30 cellular contexts compared by ENCODE assay signal in genomic region chr5:116498478-116498877, GRCh38.
DNase-seq lines count a peak whose midpoint lies in the region; ATAC-seq, FAIRE-seq and TF ChIP-seq lines count a peak whose summit lies in the region.
"Had no signal": no experiment of that assay in that cellular context is flagged by ENCODE, and none has a peak within 500 bp of the region (broad histone marks: within the 10 kb centered on the region; RNA-seq: fewer than 3 reads in every experiment).

No MANE protein-coding gene starts in this region.

- H2BK20ac ChIP-seq in IMR-90 (ENCODE audit: low read depth, low read length) (no peak overlapping the region), H1 (ENCODE audit: low read length) (no peak overlapping the region)

- H3K4me1 ChIP-seq in IMR-90 (ENCODE audit: control insufficient read depth, insufficient read depth, low read length) = no peaks in the 10 kb centered on the region; the same call in 1 of the 2 replicates
- peaks cover 2 to 4% (median 3%) of the 10 kb centered on the region in 4 experiments; a peak in 5 of 7 replicates for H3K4me1 ChIP-seq in H1 (replicated peaks in 1 of 4; ENCODE audit: control insufficient read depth in 3 of 4, insufficient read depth in 4 of 4, low read length in 3 of 4)
- H3K4me1 ChIP-seq: ascending aorta, pancreas had no signal

- H2AK9ac ChIP-seq in IMR-90 (replicated peaks; ENCODE audit: low read depth, low read length, poor library complexity) = no peak overlapping the region

- peaks cover 3 to 59% of the 10 kb centered on the region in 2 experiments for H3K79me2 ChIP-seq in H1 (ENCODE audit: control insufficient read depth in 1 of 2, insufficient read depth in 2 of 2, low read length in 2 of 2)

- peaks cover 2% of the 10 kb centered on the region; the same call in 1 of the 2 replicates for H3K27me3 ChIP-seq in IMR-90 (ENCODE audit: control insufficient read depth, insufficient read depth, low read length)
- no peaks in the 10 kb centered on the region for H3K27me3 ChIP-seq in H1 (replicated peaks in 1 of 4; ENCODE audit: control insufficient read depth in 3 of 4, extremely low read depth in 1 of 4, insufficient read depth in 3 of 4, low read length in 3 of 4)
- no peaks in the 10 kb centered on the region for H3K27me3 ChIP-seq in WERI-Rb-1 (ENCODE audit: insufficient read depth, low read depth, severe bottlenecking)
- H3K27me3 ChIP-seq: ascending aorta, cardiac muscle cell, pancreas had no signal

- intact Hi-C loops in IMR-90 (cut with micrococcal nuclease) = no loop called here

- no peaks in the 10 kb centered on the region for H3K23me2 ChIP-seq in H1 (ENCODE audit: low read depth, low read length)

- H4K8ac ChIP-seq in IMR-90 (ENCODE audit: low read depth in 2 of 2, low read length in 2 of 2) (no peak overlapping the region), H1 (ENCODE audit: extremely low read depth, insufficient read depth, low read length) (no peak overlapping the region)

- WGBS in IMR-90 (ENCODE audit: extremely low coverage in 2 of 2, insufficient read length in 1 of 2), 2 experiments = no CpG with 5 or more reads among the region's 6 CpGs
- 73% methylated on average over 5 of the region's 6 CpGs; no CpG with 5 or more reads in 1 of the 2 experiments for WGBS in H1 (ENCODE audit: extremely low coverage in 1 of 2, insufficient coverage in 1 of 2, insufficient read length in 1 of 2, insufficient replicate concordance in 2 of 2, low coverage in 1 of 2, low lambda C conversion rate in 2 of 2, missing lambda C conversion rate in 1 of 2), 2 experiments

- FAIRE-seq in H1 (lab: Jason Lieb, UNC) = no peak
- FAIRE-seq: GM12892, pancreas had no signal

- H3K27ac Mint-ChIP-seq in nephron = peak overlapping the region; percentile 32 to 88 (median 87)
- no peak overlapping the region for H3K27ac Mint-ChIP-seq in activated CD4-positive, alpha-beta T cell treated with anti-CD3 and anti-CD28 coated beads, Interleukin-2, amount 10 ng/mL, durations not matched to agents 7 days and 5 days
- H3K27ac Mint-ChIP-seq: activated T-cell treated with anti-CD3 and anti-CD28 coated beads, Interleukin-2, amount 50 U/mL, for 24 hours; effector memory CD8-positive, alpha-beta T cell; natural killer cell treated with Interleukin-12 subunit alpha and Interleukin-12 subunit beta and Interleukin-15 and Interleukin-18, amount 100 ng/mL, for 72 hours; stimulated activated naive CD8-positive, alpha-beta T cell treated with anti-CD3 and anti-CD28 coated beads, Interleukin-15, Interleukin-2, amounts not matched to agents 100 ng/mL and 50 ng/mL, for 24 hours; T-cell had no signal

- TF ChIP-seq POLR2A in IMR-90 (IDR thresholded peaks at IDR 0.05; ENCODE audit: low read depth, low read length) (no peak), H1 (IDR thresholded peaks at IDR 0.05; ENCODE audit: control extremely low read depth in 1 of 2, low read depth in 2 of 2, low read length in 2 of 2) (no peak)

- no peak for ATAC-seq in IMR-90 (ENCODE audit: low read depth)
- ATAC-seq in GM19328 (IDR thresholded peaks at IDR 0.05; ENCODE audit: unreplicated experiment) = no peak
- ATAC-seq: effector memory CD8-positive, alpha-beta T cell; HCT116; natural killer cell treated with Interleukin-12 subunit alpha and Interleukin-12 subunit beta and Interleukin-15 and Interleukin-18, amount 100 ng/mL, for 72 hours; pancreas; T-cell had no signal

- H4K91ac ChIP-seq in IMR-90 (ENCODE audit: insufficient read depth, low read depth, low read length) (no peak overlapping the region), H1 (replicated peaks; ENCODE audit: insufficient read length, low read length) (no peak overlapping the region)

- H3K9me1 ChIP-seq in IMR-90 (ENCODE audit: insufficient read depth, low read length) = no peaks in the 10 kb centered on the region

- H3K4me2 ChIP-seq in IMR-90 (ENCODE audit: low read depth, low read length) = no peak overlapping the region
- peak overlapping the region in 1 of 2 experiments; percentile 8; a peak in 2 of 4 replicates for H3K4me2 ChIP-seq in H1 (ENCODE audit: insufficient read depth in 1 of 2, low read depth in 2 of 2, low read length in 2 of 2)

- H3K18ac ChIP-seq in IMR-90 (ENCODE audit: low read depth, low read length) = no peak overlapping the region
- H3K18ac ChIP-seq in H1 (ENCODE audit: extremely low read depth, low read length) = no peak overlapping the region

- peaks cover 82% of the 10 kb centered on the region for H3K36me3 Mint-ChIP-seq in nephron (ENCODE audit: low read depth)
- no peaks in the 10 kb centered on the region for H3K36me3 Mint-ChIP-seq in activated CD4-positive, alpha-beta T cell treated with anti-CD3 and anti-CD28 coated beads, Interleukin-2, amount 10 ng/mL, durations not matched to agents 7 days and 5 days (ENCODE audit: low read depth)
- H3K36me3 Mint-ChIP-seq: natural killer cell treated with Interleukin-12 subunit alpha and Interleukin-12 subunit beta and Interleukin-15 and Interleukin-18, amount 100 ng/mL, for 72 hours had no signal

- H3K4me1 Mint-ChIP-seq in nephron = peaks cover 79% of the 10 kb centered on the region
- H3K4me1 Mint-ChIP-seq in activated CD4-positive, alpha-beta T cell treated with anti-CD3 and anti-CD28 coated beads, Interleukin-2, amount 10 ng/mL, durations not matched to agents 7 days and 5 days = no peaks in the 10 kb centered on the region
- H3K4me1 Mint-ChIP-seq: T-cell had no signal

- H3K14ac ChIP-seq in IMR-90 (replicated peaks; ENCODE audit: low read depth, low read length) = no peak overlapping the region
- H3K14ac ChIP-seq in H1 (ENCODE audit: insufficient read length) = no peak overlapping the region

- H3K9me3 Mint-ChIP-seq in nephron = no peaks in the 10 kb centered on the region
- H3K9me3 Mint-ChIP-seq in activated CD4-positive, alpha-beta T cell treated with anti-CD3 and anti-CD28 coated beads, Interleukin-2, amount 10 ng/mL, durations not matched to agents 7 days and 5 days = no peaks in the 10 kb centered on the region
- H3K9me3 Mint-ChIP-seq: activated T-cell treated with anti-CD3 and anti-CD28 coated beads, Interleukin-2, amount 50 U/mL, for 24 hours; effector memory CD8-positive, alpha-beta T cell had no signal

- H3K56ac ChIP-seq in IMR-90 (ENCODE audit: extremely low read depth, insufficient read depth, low read length) (no peak overlapping the region), H1 (replicated peaks; ENCODE audit: insufficient read length, low read depth, low read length) (no peak overlapping the region)

- H3K9me3 ChIP-seq in IMR-90 (ENCODE audit: control insufficient read depth, insufficient read depth, low read length) (no peaks in the 10 kb centered on the region), H1 (ENCODE audit: insufficient read depth in 2 of 2, low read depth in 1 of 2, low read length in 1 of 2) (no peaks in the 10 kb centered on the region), WERI-Rb-1 (ENCODE audit: severe bottlenecking) (no peaks in the 10 kb centered on the region)
- H3K9me3 ChIP-seq: ascending aorta, pancreas had no signal

- H4K20me1 ChIP-seq in IMR-90 (ENCODE audit: insufficient read depth, low read length) (no peaks in the 10 kb centered on the region), H1 (replicated peaks in 1 of 2; ENCODE audit: control insufficient read depth in 1 of 2, insufficient read depth in 2 of 2, low read length in 2 of 2) (peaks cover 6 to 7% of the 10 kb centered on the region in 2 experiments)

- H3K23ac ChIP-seq in IMR-90 (ENCODE audit: low read depth, low read length) = no peak overlapping the region
- H3K23ac ChIP-seq in H1 (ENCODE audit: insufficient read length) = no peak overlapping the region

- H2BK120ac ChIP-seq in IMR-90 (ENCODE audit: low read depth, low read length) (no peak overlapping the region), H1 (replicated peaks; ENCODE audit: low read depth, low read length) (no peak overlapping the region)

- H2BK5ac ChIP-seq in IMR-90 (ENCODE audit: low read depth, low read length, poor library complexity, severe bottlenecking) (no peak overlapping the region), H1 (ENCODE audit: low read depth, low read length) (no peak overlapping the region)

- H3K9ac ChIP-seq in IMR-90 (ENCODE audit: low read depth, low read length) = no peak overlapping the region
- H3K9ac ChIP-seq in H1 (replicated peaks in 1 of 4; ENCODE audit: extremely low read depth in 1 of 4, low read depth in 3 of 4, low read length in 3 of 4) = no peak overlapping the region

- no peak overlapping the region for H2AK5ac ChIP-seq in IMR-90 (ENCODE audit: low read depth, low read length)
- no peak overlapping the region for H2AK5ac ChIP-seq in H1 (ENCODE audit: low read depth, low read length)

- TF ChIP-seq RAD21 in IMR-90 (IDR thresholded peaks at IDR 0.05; ENCODE audit: low read length) (no peak), H1 (IDR thresholded peaks at IDR 0.05 in 1 of 2, conservative IDR thresholded peaks at IDR 0.05 in 1 of 2; ENCODE audit: low read depth in 2 of 2, low read length in 2 of 2) (no peak)

- H3K4me3 ChIP-seq in IMR-90 (ENCODE audit: insufficient read depth, low read depth, low read length) = no peak overlapping the region
- no peak overlapping the region; a peak in 1 of 8 replicates for H3K4me3 ChIP-seq in H1 (ENCODE audit: extremely low read depth in 1 of 4, insufficient read depth in 2 of 4, low read depth in 3 of 4, low read length in 4 of 4)
- no peak overlapping the region for H3K4me3 ChIP-seq in WERI-Rb-1 (ENCODE audit: low read depth, low read length)
- H3K4me3 ChIP-seq: ascending aorta, cardiac muscle cell, coronary artery, lung, pancreas, skin epidermis had no signal

- TF ChIP-seq CTCF in IMR-90 (conservative IDR thresholded peaks at IDR 0.05; ENCODE audit: low read depth, low read length) = no peak
- TF ChIP-seq CTCF in H1 (IDR thresholded peaks at IDR 0.05; ENCODE audit: control extremely low read depth in 1 of 3, insufficient read depth in 1 of 3, low read depth in 1 of 3, low read length in 3 of 3) = no peak
- TF ChIP-seq CTCF in nephron (IDR thresholded peaks at IDR 0.05; ENCODE audit: unreplicated experiment in 3 of 3) = no peak
- TF ChIP-seq CTCF in WERI-Rb-1 (IDR thresholded peaks at IDR 0.05; ENCODE audit: low read depth, low read length) = no peak

- H2BK12ac ChIP-seq in H1 (ENCODE audit: low read depth, low read length) = no peak overlapping the region

- CTCF ChIA-PET in IMR-90 (lab: Yijun Ruan, JAX) = no interaction called here
- CTCF ChIA-PET in H1 (lab: Charles Lee; ENCODE audit: partially characterized antibody) = interaction anchor here (1.4 to 1.6 kb wide), 2 partner anchors 32 to 33 kb away, joined by 3 to 4 read pairs; no protein-coding TSS in a partner anchor
- CTCF ChIA-PET in activated CD4-positive, alpha-beta T cell treated with anti-CD3 and anti-CD28 coated beads, Interleukin-2, amount 10 ng/mL, durations not matched to agents 7 days and 5 days (lab: Charles Lee) = no interaction called here

- no peak overlapping the region for H2BK15ac ChIP-seq in IMR-90 (ENCODE audit: low read depth, low read length)
- no peak overlapping the region for H2BK15ac ChIP-seq in H1 (ENCODE audit: low read length)

- H3K4me3 Mint-ChIP-seq in nephron = no peak overlapping the region
- H3K4me3 Mint-ChIP-seq in activated CD4-positive, alpha-beta T cell treated with anti-CD3 and anti-CD28 coated beads, Interleukin-2, amount 10 ng/mL, durations not matched to agents 7 days and 5 days = no peak overlapping the region
- H3K4me3 Mint-ChIP-seq: activated T-cell treated with anti-CD3 and anti-CD28 coated beads, Interleukin-2, amount 50 U/mL, for 24 hours; effector memory CD8-positive, alpha-beta T cell; natural killer cell treated with Interleukin-12 subunit alpha and Interleukin-12 subunit beta and Interleukin-15 and Interleukin-18, amount 100 ng/mL, for 72 hours; stimulated activated naive CD8-positive, alpha-beta T cell treated with anti-CD3 and anti-CD28 coated beads, Interleukin-15, Interleukin-2, amounts not matched to agents 100 ng/mL and 50 ng/mL, for 24 hours; T-cell had no signal

- in situ Hi-C loops in IMR-90 (cut with MboI; ENCODE audit: low sequenced_read_pairs) = no loop called here
- in situ Hi-C loops in ACHN (cut with HindIII; ENCODE audit: low pct_ligation_motif_present, low pct_unique_long_range_greater_than_20kb, low sequenced_read_pairs) = no loop called here

- H3K27ac ChIP-seq in IMR-90 (ENCODE audit: insufficient read depth, low read length) = no peak overlapping the region
- no peak overlapping the region for H3K27ac ChIP-seq in H1 (ENCODE audit: low read depth, low read length)
- no peak overlapping the region for H3K27ac ChIP-seq in WERI-Rb-1
- H3K27ac ChIP-seq: ascending aorta, cardiac muscle cell, coronary artery, pancreas, skin epidermis had no signal

- dilution Hi-C loops in IMR-90 (cut with HindIII; ENCODE audit: low sequenced_read_pairs, unreplicated experiment) = no loop called here

- POLR2A ChIA-PET in IMR-90 (lab: Charles Lee; ENCODE audit: unreplicated experiment) = no interaction called here
- POLR2A ChIA-PET in H1 (lab: Charles Lee; ENCODE audit: partially characterized antibody) = no interaction called here
- POLR2A ChIA-PET in activated CD4-positive, alpha-beta T cell treated with anti-CD3 and anti-CD28 coated beads, Interleukin-2, amount 10 ng/mL, durations not matched to agents 7 days and 5 days (lab: Charles Lee) = no interaction called here

- H2AFZ ChIP-seq in IMR-90 (replicated peaks; ENCODE audit: low read length, poor library complexity) (no peak overlapping the region), H1 (ENCODE audit: low read length) (no peak overlapping the region)

- H4K5ac ChIP-seq in IMR-90 (ENCODE audit: low read depth, low read length) (no peak overlapping the region), H1 (ENCODE audit: insufficient read length, low read depth, low read length) (no peak overlapping the region)

- BruUV-seq in IMR-90 (replicated peaks; lab: Mats Ljungman, UMichigan) = no TSS peak

- H3K79me1 ChIP-seq in IMR-90 (ENCODE audit: low read depth in 1 of 2, low read length in 2 of 2) (no peaks in the 10 kb centered on the region), H1 (ENCODE audit: low read depth, low read length) (peaks cover 5% of the 10 kb centered on the region)

- TF ChIP-seq EP300 in H1 (IDR thresholded peaks at IDR 0.05; ENCODE audit: borderline replicate concordance in 1 of 2, low read depth in 2 of 2, low read length in 2 of 2) = no peak

- H3K36me3 ChIP-seq in IMR-90 (ENCODE audit: control insufficient read depth, insufficient read depth, low read length) = no peaks in the 10 kb centered on the region
- H3K36me3 ChIP-seq in H1 (ENCODE audit: control insufficient read depth in 2 of 4, insufficient read depth in 4 of 4, low read length in 3 of 4) = peaks cover 33 to 96% (median 64%) of the 10 kb centered on the region in 4 experiments
- H3K36me3 ChIP-seq in WERI-Rb-1 = 0 out of 2 replicates have a peak, but pooled peaks cover 2% of the 10 kb centered on the region
- H3K36me3 ChIP-seq: ascending aorta, cardiac muscle cell, pancreas had no signal

- H3K27me3 Mint-ChIP-seq in nephron (ENCODE audit: low read depth) = no peaks in the 10 kb centered on the region
- no peaks in the 10 kb centered on the region for H3K27me3 Mint-ChIP-seq in activated CD4-positive, alpha-beta T cell treated with anti-CD3 and anti-CD28 coated beads, Interleukin-2, amount 10 ng/mL, durations not matched to agents 7 days and 5 days
- H3K27me3 Mint-ChIP-seq: activated T-cell treated with anti-CD3 and anti-CD28 coated beads, Interleukin-2, amount 50 U/mL, for 24 hours; effector memory CD8-positive, alpha-beta T cell; natural killer cell treated with Interleukin-12 subunit alpha and Interleukin-12 subunit beta and Interleukin-15 and Interleukin-18, amount 100 ng/mL, for 72 hours; stimulated activated naive CD8-positive, alpha-beta T cell treated with anti-CD3 and anti-CD28 coated beads, Interleukin-15, Interleukin-2, amounts not matched to agents 100 ng/mL and 50 ng/mL, for 24 hours; T-cell had no signal

- DNase-seq in IMR-90 (no peak), H1 (ENCODE audit: low read depth in 1 of 2, low spot score in 2 of 2) (no peak), WERI-Rb-1 (no peak), ACHN (no peak)
- DNase-seq in activated CD4-positive, alpha-beta T cell treated with anti-CD3 and anti-CD28 coated beads, Interleukin-2, amount 10 ng/mL, durations not matched to agents 7 days and 5 days = no peak
- DNase-seq: activated CD4-positive, CD25-positive, alpha-beta regulatory T cell; activated effector memory CD4-positive, alpha-beta T cell treated with anti-CD3 and anti-CD28 coated beads, Interleukin-2, amount 50 U/mL, for 16 hours; activated T-cell treated with anti-CD3 and anti-CD28 coated beads, Interleukin-2, amount 50 U/mL, for 24 hours; COR-L47; effector memory CD8-positive, alpha-beta T cell; glutamatergic neuron; kidney glomerular epithelial cell; NCI-H1092 treated with DMSO at 0.1 percent for 48 hours; NCI-H1694 treated with DMSO at 0.1 percent for 48 hours; NCI-H2171; NCI-H510A; pancreas; retina; T-cell had no signal

- H3K4ac ChIP-seq in IMR-90 (ENCODE audit: low read depth, low read length) (no peak overlapping the region), H1 (replicated peaks; ENCODE audit: insufficient read length, low read depth, low read length) (no peak overlapping the region)
